ENCODE assay signal across 17 cellular contexts in genomic region chr15:48096355-48096786, GRCh38. TPM values are rescaled to one million over a fixed set of nuclear protein-coding genes. Genes with fewer than 3 reads are reported as not detected.
DNase-seq lines count a peak whose midpoint lies in the region; ATAC-seq and TF ChIP-seq lines count a peak whose summit lies in the region.
"Had no signal": no experiment of that assay in that cellular context is flagged by ENCODE, and none has a peak within 500 bp of the region (broad histone marks: within the 10 kb centered on the region; RNA-seq: fewer than 3 reads in every experiment).

No MANE protein-coding gene starts in this region.

- no peak overlapping the region for H3K27ac ChIP-seq in CD4-positive, alpha-beta memory T cell (ENCODE audit: low read depth, low read length)
- H3K27ac ChIP-seq in spleen, result no peak overlapping the region
- H3K27ac ChIP-seq in CD8-positive, alpha-beta T cell (ENCODE audit: low read depth, low read length), result no peak overlapping the region
- H3K27ac ChIP-seq: A549, pancreas had no signal

- H3K9me3 ChIP-seq in CD4-positive, alpha-beta memory T cell (ENCODE audit: control insufficient read depth in 1 of 2, low read length in 2 of 2), result no peaks in the 10 kb centered on the region
- no peaks in the 10 kb centered on the region for H3K9me3 ChIP-seq in spleen
- no peaks in the 10 kb centered on the region for H3K9me3 ChIP-seq in CD8-positive, alpha-beta T cell (ENCODE audit: low read length)
- H3K9me3 ChIP-seq: A549, pancreas had no signal

- DNase-seq in CD4-positive, alpha-beta memory T cell, result no peak
- DNase-seq in spleen, result no peak
- no peak for DNase-seq in CD8-positive, alpha-beta T cell
- DNase-seq in NCI-H2029 (lab: John Stamatoyannopoulos, UW), result no peak
- DNase-seq: activated CD8-positive, alpha-beta memory T cell treated with anti-CD3 and anti-CD28 coated beads, Interleukin-2, amount 50 U/mL, for 48 hours; Kasumi-1; NCI-H2081 treated with DMSO at 0.1 percent for 48 hours; NK-92 treated with Interleukin-12 subunit alpha and Interleukin-12 subunit beta, amount 100 ng/mL, for 24 hours; pancreas; stimulated activated CD4-positive, alpha-beta T cell treated with anti-CD3 and anti-CD28 coated beads, Interleukin-15, amount 100 ng/mL, for 24 hours had no signal

- CTCF ChIA-PET in CD4-positive, alpha-beta memory T cell (lab: Charles Lee; ENCODE audit: partially characterized antibody), result no interaction called here
- CTCF ChIA-PET in CD8-positive, alpha-beta T cell (lab: Charles Lee), result no interaction called here

- intact Hi-C loops in CD4-positive, alpha-beta memory T cell (cut with micrococcal nuclease), result no loop called here
- intact Hi-C loops in spleen (cut with DNase I; ENCODE audit: low total_unique reads), result no loop called here
- intact Hi-C loops in CD8-positive, alpha-beta T cell (cut with DNase I, micrococcal nuclease), result no loop called here

- H3K36me3 ChIP-seq in CD4-positive, alpha-beta memory T cell (ENCODE audit: insufficient read depth, low read length), result no peaks in the 10 kb centered on the region
- no peaks in the 10 kb centered on the region for H3K36me3 ChIP-seq in spleen
- H3K36me3 ChIP-seq in CD8-positive, alpha-beta T cell (ENCODE audit: insufficient read depth, low read length), result no peaks in the 10 kb centered on the region
- H3K36me3 ChIP-seq: pancreas had no signal

- H3K4me3 ChIP-seq in CD4-positive, alpha-beta memory T cell (ENCODE audit: low read length in 2 of 2), result no peak overlapping the region
- H3K4me3 ChIP-seq in spleen, result no peak overlapping the region
- no peak overlapping the region for H3K4me3 ChIP-seq in CD8-positive, alpha-beta T cell (ENCODE audit: low read depth, low read length)
- H3K4me3 ChIP-seq: A549, pancreas had no signal

- H3K27ac Mint-ChIP-seq in CD4-positive, alpha-beta memory T cell, result no peak overlapping the region
- no peak overlapping the region for H3K27ac Mint-ChIP-seq in CD8-positive, alpha-beta T cell
- H3K27ac Mint-ChIP-seq: dendritic cell treated with granulocyte-macrophage colony-stimulating factor and Interleukin-4, amounts not matched to agents 40 ng/mL and 50 ng/mL, for 4 days had no signal

- H3K27me3 ChIP-seq in CD4-positive, alpha-beta memory T cell (ENCODE audit: insufficient read depth, low read length), result no peaks in the 10 kb centered on the region
- H3K27me3 ChIP-seq in spleen (replicated peaks in 1 of 7), result peaks cover 0 to 3% (median 0%) of the 10 kb centered on the region in 7 donors
- no peaks in the 10 kb centered on the region for H3K27me3 ChIP-seq in CD8-positive, alpha-beta T cell (ENCODE audit: insufficient read depth, low read length)

- no peaks in the 10 kb centered on the region for H3K4me1 ChIP-seq in CD4-positive, alpha-beta memory T cell (ENCODE audit: insufficient read depth, low read length)
- H3K4me1 ChIP-seq in spleen, result no peaks in the 10 kb centered on the region
- no peaks in the 10 kb centered on the region for H3K4me1 ChIP-seq in CD8-positive, alpha-beta T cell (ENCODE audit: insufficient read depth, low read length)
- H3K4me1 ChIP-seq: A549, pancreas had no signal

- ATAC-seq in GM18499 (IDR thresholded peaks at IDR 0.05; ENCODE audit: insufficient read depth, unreplicated experiment) (peak; percentile 92), GM19467 (IDR thresholded peaks at IDR 0.05; ENCODE audit: unreplicated experiment) (peak; percentile 94), HG02938 (IDR thresholded peaks at IDR 0.05; ENCODE audit: unreplicated experiment) (peak; percentile 85), HG03575 (IDR thresholded peaks at IDR 0.05; ENCODE audit: extremely low read depth, insufficient number of reproducible peaks, low FRiP score, unreplicated experiment) (peak; percentile 90)
- no peak for ATAC-seq in CD8-positive, alpha-beta T cell
- ATAC-seq: A549, pancreas had no signal

- TF ChIP-seq CTCF in spleen (IDR thresholded peaks at IDR 0.05 in 8 of 11, conservative IDR thresholded peaks at IDR 0.05 in 3 of 11), result no peak
- no peak for TF ChIP-seq CTCF in CD8-positive, alpha-beta T cell (IDR thresholded peaks at IDR 0.05)

- peaks cover 0 to 5% (median 0%) of the 10 kb centered on the region in 8 donors for H3K9me3 Mint-ChIP-seq in CD4-positive, alpha-beta memory T cell
- H3K9me3 Mint-ChIP-seq in CD8-positive, alpha-beta T cell, result no peaks in the 10 kb centered on the region
- H3K9me3 Mint-ChIP-seq: dendritic cell treated with granulocyte-macrophage colony-stimulating factor and Interleukin-4, amounts not matched to agents 40 ng/mL and 50 ng/mL, for 4 days had no signal

- H3K36me3 Mint-ChIP-seq in CD4-positive, alpha-beta memory T cell, result no peaks in the 10 kb centered on the region
- H3K36me3 Mint-ChIP-seq in CD8-positive, alpha-beta T cell, result no peaks in the 10 kb centered on the region

- POLR2A ChIA-PET in CD4-positive, alpha-beta memory T cell (lab: Charles Lee; ENCODE audit: partially characterized antibody), result no interaction called here
- POLR2A ChIA-PET in CD8-positive, alpha-beta T cell (lab: Charles Lee), result interaction anchor here (0.7 kb wide), 1 partner anchor 83 kb away, joined by 5 read pairs; no protein-coding TSS in a partner anchor

- H3K4me1 Mint-ChIP-seq in CD4-positive, alpha-beta memory T cell, result no peaks in the 10 kb centered on the region
- H3K4me1 Mint-ChIP-seq in CD8-positive, alpha-beta T cell (ENCODE audit: low read depth), result no peaks in the 10 kb centered on the region

- TF ChIP-seq POLR2A in spleen (IDR thresholded peaks at IDR 0.05), result no peak

- H3K4me3 Mint-ChIP-seq in CD4-positive, alpha-beta memory T cell, result no peak overlapping the region
- no peak overlapping the region for H3K4me3 Mint-ChIP-seq in CD8-positive, alpha-beta T cell
- H3K4me3 Mint-ChIP-seq: dendritic cell treated with granulocyte-macrophage colony-stimulating factor and Interleukin-4, amounts not matched to agents 40 ng/mL and 50 ng/mL, for 4 days had no signal

- peaks cover 4 to 6% of the 10 kb centered on the region in 2 donors for H3K27me3 Mint-ChIP-seq in CD4-positive, alpha-beta memory T cell
- H3K27me3 Mint-ChIP-seq in CD8-positive, alpha-beta T cell (ENCODE audit: low read depth), result no peaks in the 10 kb centered on the region

- 63 to 81% (median 75%) methylated on average over 4 of the region's 4 CpGs for WGBS in spleen, 5 donors

RNA-seq across cellular contexts. Expression of gene SLC24A5, which starts 24.4 kb away (rescaled TPM):
- total RNA-seq in CD4-positive, alpha-beta memory T cell, result not detected
- not detected for polyA plus RNA-seq in CD4-positive, alpha-beta memory T cell
- not detected for total RNA-seq in spleen
- under 1 TPM in 1 of 3 donors, not detected in 2; 0.06 TPM for polyA plus RNA-seq in spleen
- total RNA-seq in CD8-positive, alpha-beta T cell, result not detected
- total RNA-seq: pancreas, ureter had no signal
